Comparison of ENCODE assay signal across 8 cellular contexts in the genomic region with DNA sequence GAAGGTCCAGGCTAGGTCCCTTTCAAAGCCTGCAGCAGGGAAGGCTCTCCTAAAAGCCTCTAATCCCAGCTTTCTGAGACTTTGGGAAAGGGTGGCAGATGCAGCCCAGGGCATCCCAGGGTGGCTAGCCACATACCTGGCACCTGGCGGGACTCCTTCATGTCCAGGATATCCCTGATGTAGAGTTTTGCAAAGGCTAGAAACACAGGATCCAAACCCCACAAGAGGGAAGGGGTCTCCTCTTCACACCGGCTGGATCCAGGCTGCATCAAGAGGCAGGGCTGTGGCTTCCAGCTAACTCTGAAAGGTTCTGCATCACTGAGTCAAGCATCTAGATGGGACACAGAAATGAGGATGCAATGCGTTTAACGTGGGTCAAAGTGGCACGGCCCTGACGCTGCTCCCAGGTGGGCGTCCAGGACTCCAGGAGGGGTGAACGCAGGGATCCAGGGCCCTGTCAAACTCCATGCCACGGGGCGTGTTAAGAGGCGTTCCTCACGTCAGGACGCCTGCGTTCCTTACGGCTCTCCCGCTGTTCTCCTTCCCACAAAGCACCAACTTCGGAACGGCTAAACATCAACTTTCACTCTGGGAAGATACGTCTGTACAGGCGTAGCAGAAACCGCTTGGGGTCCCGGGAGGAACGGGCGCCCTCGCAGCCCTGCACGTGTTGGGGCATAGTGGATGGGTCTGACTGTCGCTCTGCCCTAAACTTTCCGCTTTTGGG. TPM values are rescaled to one million over a fixed set of nuclear protein-coding genes. Genes with fewer than 3 reads are reported as not detected.
DNase-seq lines count a peak whose midpoint lies in the region; ATAC-seq, FAIRE-seq and TF ChIP-seq lines count a peak whose summit lies in the region.

No MANE protein-coding gene starts in this region.

- peak overlapping the region; percentile 90 for H3K9ac ChIP-seq in OCI-LY3 (ENCODE audit: low read length)

- peak overlapping the region; percentile 90 for H3K27ac Mint-ChIP-seq in stimulated activated naive CD8-positive, alpha-beta T cell treated with anti-CD3 and anti-CD28 coated beads, Interleukin-15, Interleukin-2, amounts not matched to agents 100 ng/mL and 50 ng/mL, for 24 hours

- peak overlapping the region; percentile 90 for H3K4me3 ChIP-seq in OCI-LY3 (ENCODE audit: low read length)
- H3K4me3 ChIP-seq in bronchial epithelial cell (ENCODE audit: low read depth, low read length): peak overlapping the region; percentile 57

- H3K36me3 ChIP-seq in OCI-LY3 (replicated peaks; ENCODE audit: low read depth, low read length): peaks cover 19% of the 10 kb centered on the region
- peaks cover 1% of the 10 kb centered on the region for H3K36me3 ChIP-seq in bronchial epithelial cell (ENCODE audit: control insufficient read depth, insufficient read depth, low read length)

- peak overlapping the region; percentile 88 for H2AFZ ChIP-seq in OCI-LY3 (ENCODE audit: low read depth, low read length)

- H4K20me1 ChIP-seq in OCI-LY3 (ENCODE audit: insufficient read depth, low read length): no peaks in the 10 kb centered on the region

- peak overlapping the region; percentile 89 for H3K4me2 ChIP-seq in OCI-LY3 (ENCODE audit: low read length)

- TF ChIP-seq CTCF in OCI-LY3 (IDR thresholded peaks at IDR 0.05; ENCODE audit: low read depth, low read length): no peak
- TF ChIP-seq CTCF in bronchial epithelial cell (IDR thresholded peaks at IDR 0.05; ENCODE audit: insufficient read depth, low read length, severe bottlenecking): no peak

- no peak for FAIRE-seq in bronchial epithelial cell (lab: Jason Lieb, UNC)

- H3K36me3 Mint-ChIP-seq in stimulated activated naive CD8-positive, alpha-beta T cell treated with anti-CD3 and anti-CD28 coated beads, Interleukin-15, Interleukin-2, amounts not matched to agents 100 ng/mL and 50 ng/mL, for 24 hours (ENCODE audit: low read depth): peaks cover 19% of the 10 kb centered on the region

- H3K9me3 Mint-ChIP-seq in stimulated activated naive CD8-positive, alpha-beta T cell treated with anti-CD3 and anti-CD28 coated beads, Interleukin-15, Interleukin-2, amounts not matched to agents 100 ng/mL and 50 ng/mL, for 24 hours: peaks cover 7% of the 10 kb centered on the region

- H3K9me3 ChIP-seq in OCI-LY3 (ENCODE audit: insufficient read depth, low read length): no peaks in the 10 kb centered on the region

- no peaks in the 10 kb centered on the region for H3K27me3 ChIP-seq in OCI-LY3 (ENCODE audit: low read depth, low read length)
- H3K27me3 ChIP-seq in bronchial epithelial cell (ENCODE audit: control insufficient read depth, insufficient read depth, low read length): no peaks in the 10 kb centered on the region

- peaks cover 11% of the 10 kb centered on the region for H3K4me1 ChIP-seq in OCI-LY3 (ENCODE audit: low read length)

- peak overlapping the region; percentile 92 for H3K4me3 Mint-ChIP-seq in stimulated activated naive CD8-positive, alpha-beta T cell treated with anti-CD3 and anti-CD28 coated beads, Interleukin-15, Interleukin-2, amounts not matched to agents 100 ng/mL and 50 ng/mL, for 24 hours

- peak; percentile 9 for DNase-seq in activated T-cell treated with anti-CD3 and anti-CD28 coated beads for 4 hours
- no peak for DNase-seq in activated T-cell treated with anti-CD3 and anti-CD28 coated beads, Interleukin-2, amount 50 U/mL, for 1 hour
- DNase-seq in bronchial epithelial cell (ENCODE audit: low read depth): no peak
- DNase-seq in left kidney (ENCODE audit: low read depth, low spot score): peak; percentile 65
- DNase-seq in mucosa of gallbladder (ENCODE audit: low spot score): no peak

- H3K4me1 Mint-ChIP-seq in stimulated activated naive CD8-positive, alpha-beta T cell treated with anti-CD3 and anti-CD28 coated beads, Interleukin-15, Interleukin-2, amounts not matched to agents 100 ng/mL and 50 ng/mL, for 24 hours (ENCODE audit: low read depth): peaks cover 46% of the 10 kb centered on the region

- H3K27ac ChIP-seq in OCI-LY3 (ENCODE audit: low read length): peak overlapping the region; percentile 35

- no peaks in the 10 kb centered on the region for H3K27me3 Mint-ChIP-seq in stimulated activated naive CD8-positive, alpha-beta T cell treated with anti-CD3 and anti-CD28 coated beads, Interleukin-15, Interleukin-2, amounts not matched to agents 100 ng/mL and 50 ng/mL, for 24 hours

- ATAC-seq in HG02870 (IDR thresholded peaks at IDR 0.05; ENCODE audit: unreplicated experiment): peak; percentile 19

- H3K79me2 ChIP-seq in OCI-LY3 (ENCODE audit: low read length): peaks cover 3% of the 10 kb centered on the region; the same call in 1 of the 2 replicates

RNA-seq across cellular contexts. Expression of gene STN1, which starts 0.5 kb away (rescaled TPM):
- total RNA-seq in bronchial epithelial cell: 40.7 and 67.7 TPM in 2 replicates
- total RNA-seq in mucosa of gallbladder: 29.2 TPM

RNA-seq across cellular contexts. Expression of gene SLK, which starts 49.5 kb away (rescaled TPM):
- total RNA-seq in bronchial epithelial cell (85.3 and 112 TPM in 2 replicates), mucosa of gallbladder (38.5 TPM)

Comparison
In these comparisons a context has a peak if more than half of its experiments do, and no peak if none do; other contexts are left out.
1. DNase-seq: peak in activated T-cell treated with anti-CD3 and anti-CD28 coated beads for 4 hours (single experiment) and left kidney (single experiment); none in activated T-cell treated with anti-CD3 and anti-CD28 coated beads, Interleukin-2, amount 50 U/mL, for 1 hour (single experiment), bronchial epithelial cell (single experiment) and mucosa of gallbladder (single experiment).